Comparison of ENCODE assay signal across 1 cellular context in genomic region chr12:68373836-68374314, GRCh38.
TF ChIP-seq lines count a peak whose summit lies in the region.

No MANE protein-coding gene starts in this region.

TF ChIP-seq in IMR-90, 13 proteins besides CTCF, POLR2A, EP300 and RAD21 (continued from another document):
- TF ChIP-seq BHLHE40 (IDR thresholded peaks at IDR 0.05; ENCODE audit: low read depth, low read length), result no peak
- no peak for TF ChIP-seq USF2 (IDR thresholded peaks at IDR 0.05; ENCODE audit: low read depth, low read length)
- TF ChIP-seq RFX5 (IDR thresholded peaks at IDR 0.05; ENCODE audit: low read depth, low read length), result no peak
- TF ChIP-seq CHD1 (IDR thresholded peaks at IDR 0.05; ENCODE audit: low read depth, low read length), result no peak
- TF ChIP-seq SMC3 (IDR thresholded peaks at IDR 0.05; ENCODE audit: low read depth, low read length), result no peak
TF ChIP-seq in IMR-90: peak in this region for 0.
